ENCODE assay signal across 18 cellular contexts in the genomic region with DNA sequence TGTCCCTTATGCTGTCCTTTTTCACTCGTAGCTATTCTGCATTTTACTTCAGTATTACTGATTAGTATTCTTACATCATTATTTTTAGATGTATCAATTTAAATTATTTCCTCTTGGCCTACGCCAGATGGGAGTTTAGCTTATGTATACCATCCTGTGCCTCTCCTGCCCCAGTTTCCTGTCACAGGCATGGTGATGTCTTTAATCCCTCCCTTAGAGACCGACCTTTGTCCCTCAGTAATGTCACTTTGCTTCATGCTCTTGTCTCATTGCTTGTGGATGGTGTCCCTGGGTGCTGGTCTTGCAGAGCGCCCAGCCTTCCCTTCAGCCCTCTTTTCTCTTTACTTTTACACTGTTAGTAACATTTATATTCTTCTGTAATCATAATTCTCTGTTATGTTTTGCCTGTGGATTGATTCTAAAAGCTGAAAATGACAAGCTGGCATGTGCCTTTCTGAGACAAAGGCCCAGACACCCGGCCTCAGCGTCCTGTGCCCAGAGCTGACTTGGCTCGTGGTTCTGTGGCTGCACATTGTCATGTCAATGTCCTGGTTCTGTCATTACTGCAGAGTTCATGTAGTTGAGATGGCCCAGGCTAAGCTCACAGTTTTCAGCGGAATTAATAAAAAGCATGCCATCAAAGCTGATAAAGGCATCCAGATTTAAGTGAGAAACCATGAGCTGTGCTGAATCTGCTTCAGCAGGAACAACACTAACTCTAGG.
"Had no signal": no experiment of that assay in that cellular context is flagged by ENCODE, and none has a peak within 500 bp of the region (broad histone marks: within the 10 kb centered on the region; RNA-seq: fewer than 3 reads in every experiment).

No MANE protein-coding gene starts in this region.

- DNase-seq: activated B cell treated with CpG ODN at 0.5 μM for 24 hours; activated CD4-positive, alpha-beta T cell treated with anti-CD3 and anti-CD28 coated beads, Interleukin-2, amount 10 ng/mL, durations not matched to agents 24 days and 14 days; activated CD8-positive, alpha-beta memory T cell treated with anti-CD3 and anti-CD28 coated beads, Interleukin-2, amount 50 U/mL, for 4 hours; activated CD8-positive, alpha-beta T cell treated with anti-CD3 and anti-CD28 coated beads, Interleukin-2, amount 10 ng/mL, durations not matched to agents 7 days and 5 days; activated naive CD4-positive, alpha-beta T cell treated with Interleukin-2 at 50 U/mL for 16 hours; esophagus squamous epithelium; mammary epithelial cell; naive thymus-derived CD4-positive, alpha-beta T cell; SIG-M5; stimulated activated CD4-positive, alpha-beta T cell treated with anti-CD3 and anti-CD28 coated beads, Interleukin-15, amount 100 ng/mL, for 24 hours; stimulated activated CD4-positive, alpha-beta T cell treated with anti-CD3 and anti-CD28 coated beads, Interleukin-4, amount 100 ng/mL, for 4 hours; stimulated activated CD8-positive, alpha-beta memory T cell treated with anti-CD3 and anti-CD28 coated beads, Interleukin-4, amount 100 ng/mL, for 48 hours; stimulated activated naive CD4-positive, alpha-beta T cell treated with Interleukin-2 at 50 U/mL for 16 hours; SW 1271 had no signal

- H3K27me3 Mint-ChIP-seq: activated B cell treated with CpG ODN at 0.5 μM for 24 hours; activated CD4-positive, alpha-beta T cell treated with anti-CD3 and anti-CD28 coated beads, Interleukin-2, amount 10 ng/mL, durations not matched to agents 24 days and 14 days; naive thymus-derived CD4-positive, alpha-beta T cell had no signal

- H3K4me1 Mint-ChIP-seq: activated B cell treated with CpG ODN at 0.5 μM for 24 hours; activated CD4-positive, alpha-beta T cell treated with anti-CD3 and anti-CD28 coated beads, Interleukin-2, amount 10 ng/mL, durations not matched to agents 24 days and 14 days had no signal

- H3K4me3 Mint-ChIP-seq: activated B cell treated with CpG ODN at 0.5 μM for 24 hours; activated CD4-positive, alpha-beta T cell treated with anti-CD3 and anti-CD28 coated beads, Interleukin-2, amount 10 ng/mL, durations not matched to agents 24 days and 14 days; activated CD8-positive, alpha-beta T cell treated with anti-CD3 and anti-CD28 coated beads, Interleukin-2, amount 10 ng/mL, durations not matched to agents 7 days and 5 days; naive thymus-derived CD4-positive, alpha-beta T cell; T-helper 2 cell treated with Interferon-gamma antibody and Interleukin-4, amounts not matched to agents 5 μg/mL and 100 μg/mL, for 36 hours had no signal

- H3K4me3 ChIP-seq: ascending aorta, esophagus squamous epithelium, upper lobe of left lung had no signal

- H3K27ac Mint-ChIP-seq: activated B cell treated with CpG ODN at 0.5 μM for 24 hours; activated CD8-positive, alpha-beta T cell treated with anti-CD3 and anti-CD28 coated beads, Interleukin-2, amount 10 ng/mL, durations not matched to agents 7 days and 5 days; T-helper 2 cell treated with Interferon-gamma antibody and Interleukin-4, amounts not matched to agents 5 μg/mL and 100 μg/mL, for 36 hours had no signal

- H3K4me1 ChIP-seq: ascending aorta, esophagus squamous epithelium, parathyroid adenoma, upper lobe of left lung had no signal

- H3K9ac ChIP-seq: parathyroid adenoma had no signal

- H3K9me3 Mint-ChIP-seq: activated CD4-positive, alpha-beta T cell treated with anti-CD3 and anti-CD28 coated beads, Interleukin-2, amount 10 ng/mL, durations not matched to agents 24 days and 14 days; T-helper 2 cell treated with Interferon-gamma antibody and Interleukin-4, amounts not matched to agents 5 μg/mL and 100 μg/mL, for 36 hours had no signal

- H3K27me3 ChIP-seq: ascending aorta, esophagus squamous epithelium, upper lobe of left lung had no signal

- H3K27ac ChIP-seq: esophagus squamous epithelium, parathyroid adenoma, upper lobe of left lung had no signal

- H3K9me3 ChIP-seq: ascending aorta, esophagus squamous epithelium, upper lobe of left lung had no signal
